8 cellular contexts compared by ENCODE assay signal in genomic region chr16:9901-10665, GRCh38. TPM values are rescaled to one million over a fixed set of nuclear protein-coding genes. Genes with fewer than 3 reads are reported as not detected.
A peak's percentile ranks its signal among the peaks of the same experiment; 100 is the strongest.
DNase-seq lines count a peak whose midpoint lies in the region; ATAC-seq and TF ChIP-seq lines count a peak whose summit lies in the region.

No MANE protein-coding gene starts in this region.

- H3K4me3 Mint-ChIP-seq in activated CD4-positive, alpha-beta T cell treated with anti-CD3 and anti-CD28 coated beads, Interleukin-2, amount 10 ng/mL, durations not matched to agents 7 days and 5 days: peak overlapping the region; percentile 36
- no peak overlapping the region for H3K4me3 Mint-ChIP-seq in stimulated activated effector memory CD8-positive, alpha-beta T cell treated with anti-CD3 and anti-CD28 coated beads, Interleukin-12 subunit alpha, Interleukin-12 subunit beta, amount 100 ng/mL, for 72 hours

- CTCF ChIA-PET in activated CD4-positive, alpha-beta T cell treated with anti-CD3 and anti-CD28 coated beads, Interleukin-2, amount 10 ng/mL, durations not matched to agents 7 days and 5 days (lab: Charles Lee): no interaction called here

- no peaks in the 10 kb centered on the region for H3K4me1 Mint-ChIP-seq in activated CD4-positive, alpha-beta T cell treated with anti-CD3 and anti-CD28 coated beads, Interleukin-2, amount 10 ng/mL, durations not matched to agents 7 days and 5 days
- H3K4me1 Mint-ChIP-seq in stimulated activated effector memory CD8-positive, alpha-beta T cell treated with anti-CD3 and anti-CD28 coated beads, Interleukin-12 subunit alpha, Interleukin-12 subunit beta, amount 100 ng/mL, for 72 hours: no peaks in the 10 kb centered on the region

- H3K27me3 ChIP-seq in foreskin keratinocyte: no peaks in the 10 kb centered on the region

- TF ChIP-seq CTCF in foreskin keratinocyte (conservative IDR thresholded peaks at IDR 0.05): no peak

- no peaks in the 10 kb centered on the region for H3K9me3 Mint-ChIP-seq in activated CD4-positive, alpha-beta T cell treated with anti-CD3 and anti-CD28 coated beads, Interleukin-2, amount 10 ng/mL, durations not matched to agents 7 days and 5 days
- H3K9me3 Mint-ChIP-seq in stimulated activated effector memory CD8-positive, alpha-beta T cell treated with anti-CD3 and anti-CD28 coated beads, Interleukin-12 subunit alpha, Interleukin-12 subunit beta, amount 100 ng/mL, for 72 hours: no peaks in the 10 kb centered on the region

- no peaks in the 10 kb centered on the region for H3K27me3 Mint-ChIP-seq in activated CD4-positive, alpha-beta T cell treated with anti-CD3 and anti-CD28 coated beads, Interleukin-2, amount 10 ng/mL, durations not matched to agents 7 days and 5 days

- H3K27ac Mint-ChIP-seq in activated CD4-positive, alpha-beta T cell treated with anti-CD3 and anti-CD28 coated beads, Interleukin-2, amount 10 ng/mL, durations not matched to agents 7 days and 5 days: no peak overlapping the region
- no peak overlapping the region for H3K27ac Mint-ChIP-seq in stimulated activated effector memory CD8-positive, alpha-beta T cell treated with anti-CD3 and anti-CD28 coated beads, Interleukin-12 subunit alpha, Interleukin-12 subunit beta, amount 100 ng/mL, for 72 hours

- POLR2A ChIA-PET in activated CD4-positive, alpha-beta T cell treated with anti-CD3 and anti-CD28 coated beads, Interleukin-2, amount 10 ng/mL, durations not matched to agents 7 days and 5 days (lab: Charles Lee): no interaction called here

- ATAC-seq in foreskin keratinocyte (peak; percentile 35), HG03439 (IDR thresholded peaks at IDR 0.05; ENCODE audit: unreplicated experiment) (no peak)
- ATAC-seq in stimulated activated effector memory CD8-positive, alpha-beta T cell treated with anti-CD3 and anti-CD28 coated beads, Interleukin-12 subunit alpha, Interleukin-12 subunit beta, amount 100 ng/mL, for 72 hours: peak; percentile 86

- no peak overlapping the region for H3K27ac ChIP-seq in foreskin keratinocyte

- H3K4me1 ChIP-seq in foreskin keratinocyte: no peaks in the 10 kb centered on the region

- no peaks in the 10 kb centered on the region for H3K36me3 Mint-ChIP-seq in activated CD4-positive, alpha-beta T cell treated with anti-CD3 and anti-CD28 coated beads, Interleukin-2, amount 10 ng/mL, durations not matched to agents 7 days and 5 days (ENCODE audit: low read depth)
- no peaks in the 10 kb centered on the region for H3K36me3 Mint-ChIP-seq in stimulated activated effector memory CD8-positive, alpha-beta T cell treated with anti-CD3 and anti-CD28 coated beads, Interleukin-12 subunit alpha, Interleukin-12 subunit beta, amount 100 ng/mL, for 72 hours

- DNase-seq in activated CD4-positive, alpha-beta T cell treated with anti-CD3 and anti-CD28 coated beads, Interleukin-2, amount 10 ng/mL, durations not matched to agents 7 days and 5 days: no peak
- DNase-seq in activated CD4-positive, alpha-beta T cell treated with anti-CD3 and anti-CD28 coated beads, Interleukin-2, amount 50 U/mL, for 4 hours: no peak
- DNase-seq in T follicular helper cell (ENCODE audit: low read depth): peak; percentile 8
- DNase-seq in foreskin keratinocyte: no peak
- peak in 1 of 2 donors; percentile 50 for DNase-seq in stimulated activated effector memory CD8-positive, alpha-beta T cell treated with anti-CD3 and anti-CD28 coated beads, Interleukin-12 subunit alpha, Interleukin-12 subunit beta, amount 100 ng/mL, for 72 hours (ENCODE audit: low spot score in 2 of 2)
- DNase-seq in NCI-H2227 treated with DMSO at 0.1 percent for 48 hours (lab: John Stamatoyannopoulos, UW): no peak
- no peak for DNase-seq in activated gamma-delta T cell treated with Interleukin-2 at 50 U/mL for 16 hours

RNA-seq across cellular contexts. Expression of gene POLR3K, which starts 43.3 kb away (rescaled TPM):
- total RNA-seq in activated CD4-positive, alpha-beta T cell treated with anti-CD3 and anti-CD28 coated beads, Interleukin-2, amount 10 ng/mL, durations not matched to agents 7 days and 5 days: 10 to 100 TPM; 31.5 to 35.8 TPM
- 10.7 and 16.2 TPM in 2 replicates for total RNA-seq in foreskin keratinocyte
- 30.2 and 35.2 TPM in 2 replicates for polyA plus RNA-seq in foreskin keratinocyte

RNA-seq across cellular contexts. Expression of gene SNRNP25, which starts 43.5 kb away (rescaled TPM):
- total RNA-seq in activated CD4-positive, alpha-beta T cell treated with anti-CD3 and anti-CD28 coated beads, Interleukin-2, amount 10 ng/mL, durations not matched to agents 7 days and 5 days: 10 to 100 TPM; 41.1 to 45.6 TPM
- total RNA-seq in foreskin keratinocyte: 46.4 and 67.2 TPM in 2 replicates
- polyA plus RNA-seq in foreskin keratinocyte: 70.7 and 98.1 TPM in 2 replicates
